ENCODE assay signal across 1 cellular context in the genomic region with DNA sequence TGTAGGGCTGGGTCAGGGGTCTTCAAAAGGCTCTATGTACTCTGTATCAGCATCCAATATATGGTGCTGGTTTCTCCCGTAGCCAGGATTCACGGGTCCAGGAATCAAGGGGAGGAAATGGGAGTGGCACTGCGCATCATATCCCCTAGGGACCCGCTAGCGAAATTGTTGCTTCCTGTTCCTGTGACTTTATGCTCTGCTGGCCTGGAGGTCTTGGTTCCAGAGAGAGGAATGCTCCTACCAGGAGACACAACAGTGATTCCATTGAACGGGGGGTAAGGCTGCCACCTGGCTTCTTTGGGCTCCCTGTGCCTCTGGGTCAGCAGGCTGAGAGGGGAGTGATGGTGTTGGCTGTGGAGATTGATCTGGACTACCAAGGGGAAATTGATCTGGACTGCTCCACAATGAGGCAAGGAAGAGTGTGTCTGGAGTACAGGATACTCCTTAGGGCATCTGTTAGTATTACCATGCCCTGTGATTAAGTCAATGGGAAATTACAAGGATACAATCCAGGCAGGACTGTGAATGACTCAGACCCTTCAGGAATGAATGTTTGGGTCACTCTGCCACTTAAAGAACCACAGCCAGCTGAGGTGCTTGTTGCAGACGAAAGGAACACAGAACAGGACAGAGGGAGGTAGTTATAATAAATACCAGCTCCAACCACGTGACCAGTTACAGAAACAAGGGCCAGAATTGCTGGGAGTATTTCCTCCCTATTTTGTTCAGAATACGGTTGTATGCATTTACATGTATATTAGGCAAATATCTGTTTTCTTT.
TF ChIP-seq lines count a peak whose summit lies in the region.

No MANE protein-coding gene starts in this region.

TF ChIP-seq in HEK293, 187 proteins besides CTCF, POLR2A, EP300 and RAD21 (continued from another document):
- peak; percentile 53; the same call in 1 of the 2 replicates for TF ChIP-seq ZNF394 (tag by site-specific recombination; IDR thresholded peaks at IDR 0.05; ENCODE audit: borderline replicate concordance)
- TF ChIP-seq ZNF266 (tag by site-specific recombination; IDR thresholded peaks at IDR 0.05; ENCODE audit: low read depth) = peak; percentile 98
- no peak for TF ChIP-seq ZBTB1 (tag by site-specific recombination; IDR thresholded peaks at IDR 0.05)
- TF ChIP-seq, protein P1, sequence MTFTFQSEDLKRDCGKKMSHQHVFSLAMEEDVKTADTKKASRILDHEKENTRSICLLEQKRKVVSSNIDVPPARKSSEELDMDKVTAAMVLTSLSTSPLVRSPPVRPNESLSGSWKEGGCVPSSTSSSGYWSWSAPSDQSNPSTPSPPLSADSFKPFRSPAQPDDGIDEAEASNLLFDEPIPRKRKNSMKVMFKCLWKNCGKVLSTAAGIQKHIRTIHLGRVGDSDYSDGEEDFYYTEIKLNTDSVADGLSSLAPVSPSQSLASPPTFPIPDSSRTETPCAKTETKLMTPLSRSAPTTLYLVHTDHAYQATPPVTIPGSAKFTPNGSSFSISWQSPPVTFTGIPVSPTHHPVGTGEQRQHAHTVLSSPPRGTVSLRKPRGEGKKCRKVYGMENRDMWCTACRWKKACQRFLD (tag by site-specific recombination; IDR thresholded peaks at IDR 0.05) = no peak
- peak; percentile 77 for TF ChIP-seq SCRT2 (tag by site-specific recombination; IDR thresholded peaks at IDR 0.05)
- TF ChIP-seq TRIM28 (IDR thresholded peaks at IDR 0.05; ENCODE audit: borderline replicate concordance, low read length) = peak; percentile 49; the same call in 1 of the 2 replicates
- TF ChIP-seq ZFP37 (tag by site-specific recombination; IDR thresholded peaks at IDR 0.05) = no peak
- no peak for TF ChIP-seq ZNF521 (tag by site-specific recombination; IDR thresholded peaks at IDR 0.05)
- TF ChIP-seq, protein P2, sequence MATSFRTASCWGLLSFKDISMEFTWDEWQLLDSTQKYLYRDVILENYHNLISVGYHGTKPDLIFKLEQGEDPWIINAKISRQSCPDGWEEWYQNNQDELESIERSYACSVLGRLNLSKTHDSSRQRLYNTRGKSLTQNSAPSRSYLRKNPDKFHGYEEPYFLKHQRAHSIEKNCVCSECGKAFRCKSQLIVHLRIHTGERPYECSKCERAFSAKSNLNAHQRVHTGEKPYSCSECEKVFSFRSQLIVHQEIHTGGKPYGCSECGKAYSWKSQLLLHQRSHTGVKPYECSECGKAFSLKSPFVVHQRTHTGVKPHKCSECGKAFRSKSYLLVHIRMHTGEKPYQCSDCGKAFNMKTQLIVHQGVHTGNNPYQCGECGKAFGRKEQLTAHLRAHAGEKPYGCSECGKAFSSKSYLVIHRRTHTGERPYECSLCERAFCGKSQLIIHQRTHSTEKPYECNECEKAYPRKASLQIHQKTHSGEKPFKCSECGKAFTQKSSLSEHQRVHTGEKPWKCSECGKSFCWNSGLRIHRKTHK (tag by site-specific recombination; IDR thresholded peaks at IDR 0.05) = no peak
- 0 out of 2 replicates have a peak, but pooled peaks have one; percentile 28 for TF ChIP-seq ZEB2 (tag by site-specific recombination; IDR thresholded peaks at IDR 0.05)
- TF ChIP-seq, protein P3, sequence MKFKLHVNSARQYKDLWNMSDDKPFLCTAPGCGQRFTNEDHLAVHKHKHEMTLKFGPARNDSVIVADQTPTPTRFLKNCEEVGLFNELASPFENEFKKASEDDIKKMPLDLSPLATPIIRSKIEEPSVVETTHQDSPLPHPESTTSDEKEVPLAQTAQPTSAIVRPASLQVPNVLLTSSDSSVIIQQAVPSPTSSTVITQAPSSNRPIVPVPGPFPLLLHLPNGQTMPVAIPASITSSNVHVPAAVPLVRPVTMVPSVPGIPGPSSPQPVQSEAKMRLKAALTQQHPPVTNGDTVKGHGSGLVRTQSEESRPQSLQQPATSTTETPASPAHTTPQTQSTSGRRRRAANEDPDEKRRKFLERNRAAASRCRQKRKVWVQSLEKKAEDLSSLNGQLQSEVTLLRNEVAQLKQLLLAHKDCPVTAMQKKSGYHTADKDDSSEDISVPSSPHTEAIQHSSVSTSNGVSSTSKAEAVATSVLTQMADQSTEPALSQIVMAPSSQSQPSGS (tag by site-specific recombination; IDR thresholded peaks at IDR 0.05; ENCODE audit: low read depth) = no peak
- peak; percentile 67 for TF ChIP-seq FEZF1 (tag by site-specific recombination; IDR thresholded peaks at IDR 0.05)
- peak; percentile 40; the same call in 1 of the 2 replicates for TF ChIP-seq ZNF341 (tag by site-specific recombination; IDR thresholded peaks at IDR 0.05; ENCODE audit: low read depth)
- TF ChIP-seq, protein P4, sequence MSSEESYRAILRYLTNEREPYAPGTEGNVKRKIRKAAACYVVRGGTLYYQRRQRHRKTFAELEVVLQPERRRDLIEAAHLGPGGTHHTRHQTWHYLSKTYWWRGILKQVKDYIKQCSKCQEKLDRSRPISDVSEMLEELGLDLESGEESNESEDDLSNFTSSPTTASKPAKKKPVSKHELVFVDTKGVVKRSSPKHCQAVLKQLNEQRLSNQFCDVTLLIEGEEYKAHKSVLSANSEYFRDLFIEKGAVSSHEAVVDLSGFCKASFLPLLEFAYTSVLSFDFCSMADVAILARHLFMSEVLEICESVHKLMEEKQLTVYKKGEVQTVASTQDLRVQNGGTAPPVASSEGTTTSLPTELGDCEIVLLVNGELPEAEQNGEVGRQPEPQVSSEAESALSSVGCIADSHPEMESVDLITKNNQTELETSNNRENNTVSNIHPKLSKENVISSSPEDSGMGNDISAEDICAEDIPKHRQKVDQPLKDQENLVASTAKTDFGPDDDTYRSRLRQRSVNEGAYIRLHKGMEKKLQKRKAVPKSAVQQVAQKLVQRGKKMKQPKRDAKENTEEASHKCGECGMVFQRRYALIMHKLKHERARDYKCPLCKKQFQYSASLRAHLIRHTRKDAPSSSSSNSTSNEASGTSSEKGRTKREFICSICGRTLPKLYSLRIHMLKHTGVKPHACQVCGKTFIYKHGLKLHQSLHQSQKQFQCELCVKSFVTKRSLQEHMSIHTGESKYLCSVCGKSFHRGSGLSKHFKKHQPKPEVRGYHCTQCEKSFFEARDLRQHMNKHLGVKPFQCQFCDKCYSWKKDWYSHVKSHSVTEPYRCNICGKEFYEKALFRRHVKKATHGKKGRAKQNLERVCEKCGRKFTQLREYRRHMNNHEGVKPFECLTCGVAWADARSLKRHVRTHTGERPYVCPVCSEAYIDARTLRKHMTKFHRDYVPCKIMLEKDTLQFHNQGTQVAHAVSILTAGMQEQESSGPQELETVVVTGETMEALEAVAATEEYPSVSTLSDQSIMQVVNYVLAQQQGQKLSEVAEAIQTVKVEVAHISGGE (tag by site-specific recombination; conservative IDR thresholded peaks at IDR 0.05; ENCODE audit: low read depth) = no peak
- TF ChIP-seq SP7 (tag by site-specific recombination; IDR thresholded peaks at IDR 0.05) = peak; percentile 96
- TF ChIP-seq WT1 (tag by site-specific recombination; IDR thresholded peaks at IDR 0.05) = peak; percentile 84
- 0 out of 2 replicates have a peak, but pooled peaks have one; percentile 32 for TF ChIP-seq GLIS1 (tag by site-specific recombination; IDR thresholded peaks at IDR 0.05)
TF ChIP-seq in HEK293: peak in this region for 14.
